Comparison of ENCODE assay signal across 32 cellular contexts in genomic region chr1:216854836-216855485, GRCh38.
"Had no signal": no experiment of that assay in that cellular context is flagged by ENCODE, and none has a peak within 500 bp of the region (broad histone marks: within the 10 kb centered on the region; RNA-seq: fewer than 3 reads in every experiment).

No MANE protein-coding gene starts in this region.

- H3K36me3 Mint-ChIP-seq: activated CD8-positive, alpha-beta memory T cell treated with anti-CD3 and anti-CD28 coated beads, Interleukin-2, amount 10 ng/mL, durations not matched to agents 7 days and 5 days; activated naive CD4-positive, alpha-beta T cell treated with anti-CD3 and anti-CD28 coated beads, Interleukin-2, amount 50 U/mL, for 24 hours; activated naive CD8-positive, alpha-beta T cell treated with anti-CD3 and anti-CD28 coated beads, Interleukin-2, amount 10 ng/mL, durations not matched to agents 7 days and 5 days had no signal

- H3K4me3 ChIP-seq: body of pancreas, colonic mucosa, heart right ventricle had no signal

- H3K4me1 ChIP-seq: body of pancreas, colonic mucosa had no signal

- H3K4me1 Mint-ChIP-seq: activated B cell treated with CpG ODN at 0.5 μM for 24 hours; activated CD8-positive, alpha-beta memory T cell treated with anti-CD3 and anti-CD28 coated beads, Interleukin-2, amount 10 ng/mL, durations not matched to agents 7 days and 5 days; activated naive CD4-positive, alpha-beta T cell treated with anti-CD3 and anti-CD28 coated beads, Interleukin-2, amount 50 U/mL, for 24 hours; activated naive CD8-positive, alpha-beta T cell treated with anti-CD3 and anti-CD28 coated beads, Interleukin-2, amount 10 ng/mL, durations not matched to agents 7 days and 5 days; T-helper 17 cell had no signal

- H3K27me3 Mint-ChIP-seq: activated B cell treated with CpG ODN at 0.5 μM for 24 hours; activated CD8-positive, alpha-beta memory T cell treated with anti-CD3 and anti-CD28 coated beads, Interleukin-2, amount 10 ng/mL, durations not matched to agents 7 days and 5 days; activated CD8-positive, alpha-beta T cell treated with anti-CD3 and anti-CD28 coated beads for 36 hours; activated naive CD4-positive, alpha-beta T cell treated with anti-CD3 and anti-CD28 coated beads, Interleukin-2, amount 50 U/mL, for 24 hours; activated naive CD8-positive, alpha-beta T cell treated with anti-CD3 and anti-CD28 coated beads, Interleukin-2, amount 10 ng/mL, durations not matched to agents 7 days and 5 days; T-helper 17 cell had no signal

- H3K36me3 ChIP-seq: colonic mucosa, heart right ventricle, WERI-Rb-1 had no signal

- H3K27ac Mint-ChIP-seq: activated B cell treated with CpG ODN at 0.5 μM for 24 hours; activated CD8-positive, alpha-beta memory T cell treated with anti-CD3 and anti-CD28 coated beads, Interleukin-2, amount 10 ng/mL, durations not matched to agents 7 days and 5 days; activated CD8-positive, alpha-beta T cell treated with anti-CD3 and anti-CD28 coated beads for 36 hours; activated naive CD4-positive, alpha-beta T cell treated with anti-CD3 and anti-CD28 coated beads for 36 hours; activated naive CD4-positive, alpha-beta T cell treated with anti-CD3 and anti-CD28 coated beads, Interleukin-2, amount 50 U/mL, for 24 hours; activated naive CD8-positive, alpha-beta T cell treated with anti-CD3 and anti-CD28 coated beads, Interleukin-2, amount 10 ng/mL, durations not matched to agents 7 days and 5 days; activated T-helper 1 cell treated with anti-CD3 and anti-CD28 coated beads, Interleukin-12 subunit alpha, Interleukin-12 subunit beta, Interleukin-2, Interleukin-4 antibody, amounts not matched to agents 30 ng/mL and 10 ng/mL and 1 ng/mL, durations not matched to agents 14 hours and 24 hours and 36 hours; activated T-helper 2 cell treated with anti-CD3 and anti-CD28 coated beads, Interferon-gamma antibody, Interleukin-2, Interleukin-4, amounts not matched to agents 10 μg/mL and 5 μg/mL and 100 μg/mL, durations not matched to agents 14 hours and 24 hours and 36 hours; T-helper 17 cell; T-helper 2 cell treated with Interferon-gamma antibody and Interleukin-4, amounts not matched to agents 5 μg/mL and 100 μg/mL, for 36 hours had no signal

- H3K27ac ChIP-seq: body of pancreas, colonic mucosa, epithelial cell of prostate, WERI-Rb-1 had no signal

- ATAC-seq: activated CD4-positive, CD25-positive, alpha-beta regulatory T cell treated with anti-CD3 and anti-CD28 coated beads, Interleukin-2, amount 50 U/mL, for 24 hours; activated CD8-positive, alpha-beta memory T cell treated with anti-CD3 and anti-CD28 coated beads, Interleukin-2, amount 10 ng/mL, durations not matched to agents 7 days and 5 days; activated CD8-positive, alpha-beta T cell treated with anti-CD3 and anti-CD28 coated beads for 36 hours; body of pancreas; T-helper 17 cell had no signal

- DNase-seq: activated B cell treated with CpG ODN at 0.5 μM for 24 hours; activated CD4-positive, alpha-beta T cell treated with anti-CD3 and anti-CD28 coated beads for 48 hours; activated CD4-positive, alpha-beta T cell treated with anti-CD3 and anti-CD28 coated beads, Interleukin-2, amount 50 U/mL, for 1 hour; activated CD4-positive, alpha-beta T cell treated with anti-CD3 and anti-CD28 coated beads, Interleukin-2, amount 50 U/mL, for 48 hours; activated CD8-positive, alpha-beta memory T cell treated with anti-CD3 and anti-CD28 coated beads, Interleukin-2, amount 10 ng/mL, durations not matched to agents 7 days and 5 days; activated CD8-positive, alpha-beta memory T cell treated with anti-CD3 and anti-CD28 coated beads, Interleukin-2, amount 50 U/mL, for 4 hours; activated CD8-positive, alpha-beta T cell treated with anti-CD3 and anti-CD28 coated beads for 36 hours; activated effector memory CD4-positive, alpha-beta T cell treated with anti-CD3 and anti-CD28 coated beads, Interleukin-2, amount 50 U/mL, for 16 hours; activated naive CD4-positive, alpha-beta T cell treated with anti-CD3 and anti-CD28 coated beads for 36 hours; activated naive CD8-positive, alpha-beta T cell treated with anti-CD3 and anti-CD28 coated beads, Interleukin-2, amount 10 ng/mL, durations not matched to agents 7 days and 5 days; activated T-cell treated with anti-CD3 and anti-CD28 coated beads, Interleukin-2, amount 50 U/mL, for 1 hour; activated T-cell treated with anti-CD3 and anti-CD28 coated beads, Interleukin-2, amount 50 U/mL, for 48 hours; amygdala; aorta; body of pancreas; central memory CD4-positive, alpha-beta T cell; cerebellar nuclear complex; colonic mucosa; effector CD8-positive, alpha-beta T cell; foreskin fibroblast; glutamatergic neuron; heart right ventricle; T-helper 1 cell; T-helper 17 cell; T1000; WERI-Rb-1 had no signal

- H3K9me3 Mint-ChIP-seq: activated B cell treated with CpG ODN at 0.5 μM for 24 hours; activated CD8-positive, alpha-beta T cell treated with anti-CD3 and anti-CD28 coated beads for 36 hours; activated naive CD4-positive, alpha-beta T cell treated with anti-CD3 and anti-CD28 coated beads, Interleukin-2, amount 50 U/mL, for 24 hours; activated T-helper 1 cell treated with anti-CD3 and anti-CD28 coated beads, Interleukin-12 subunit alpha, Interleukin-12 subunit beta, Interleukin-2, Interleukin-4 antibody, amounts not matched to agents 30 ng/mL and 10 ng/mL and 1 ng/mL, durations not matched to agents 14 hours and 24 hours and 36 hours; activated T-helper 2 cell treated with anti-CD3 and anti-CD28 coated beads, Interferon-gamma antibody, Interleukin-2, Interleukin-4, amounts not matched to agents 10 μg/mL and 5 μg/mL and 100 μg/mL, durations not matched to agents 14 hours and 24 hours and 36 hours had no signal

- H3K9me3 ChIP-seq: body of pancreas, colonic mucosa, heart right ventricle had no signal

- H3K27me3 ChIP-seq: body of pancreas, colonic mucosa, heart right ventricle had no signal

- H3K4me3 Mint-ChIP-seq: activated B cell treated with CpG ODN at 0.5 μM for 24 hours; activated CD8-positive, alpha-beta memory T cell treated with anti-CD3 and anti-CD28 coated beads, Interleukin-2, amount 10 ng/mL, durations not matched to agents 7 days and 5 days; activated CD8-positive, alpha-beta T cell treated with anti-CD3 and anti-CD28 coated beads for 36 hours; activated naive CD4-positive, alpha-beta T cell treated with anti-CD3 and anti-CD28 coated beads for 36 hours; activated naive CD4-positive, alpha-beta T cell treated with anti-CD3 and anti-CD28 coated beads, Interleukin-2, amount 50 U/mL, for 24 hours; activated naive CD8-positive, alpha-beta T cell treated with anti-CD3 and anti-CD28 coated beads, Interleukin-2, amount 10 ng/mL, durations not matched to agents 7 days and 5 days; activated T-helper 1 cell treated with anti-CD3 and anti-CD28 coated beads, Interleukin-12 subunit alpha, Interleukin-12 subunit beta, Interleukin-2, Interleukin-4 antibody, amounts not matched to agents 30 ng/mL and 10 ng/mL and 1 ng/mL, durations not matched to agents 14 hours and 24 hours and 36 hours; T-helper 17 cell; T-helper 2 cell treated with Interferon-gamma antibody and Interleukin-4, amounts not matched to agents 5 μg/mL and 100 μg/mL, for 36 hours had no signal
